In genomic region chr2:105610444-105611327, GRCh38 we compare ENCODE assay signal across 18 cellular contexts.
DNase-seq lines count a peak whose midpoint lies in the region; ATAC-seq and TF ChIP-seq lines count a peak whose summit lies in the region.
"Had no signal": no experiment of that assay in that cellular context is flagged by ENCODE, and none has a peak within 500 bp of the region (broad histone marks: within the 10 kb centered on the region; RNA-seq: fewer than 3 reads in every experiment).

No MANE protein-coding gene starts in this region.

- peaks cover 14% of the 10 kb centered on the region for H3K4me1 ChIP-seq in neuron (ENCODE audit: insufficient read depth, low read length)
- H3K4me1 ChIP-seq: uterus had no signal

- peak overlapping the region; percentile 31 for H3K4me3 ChIP-seq in neuron (ENCODE audit: low read length)
- H3K4me3 ChIP-seq: esophagus squamous epithelium, heart left ventricle, Peyer's patch, uterus had no signal

- no peaks in the 10 kb centered on the region for H3K36me3 ChIP-seq in neuron (ENCODE audit: insufficient read depth, low read length)
- H3K36me3 ChIP-seq: esophagus squamous epithelium, heart left ventricle, Peyer's patch, uterus had no signal

- H3K36me3 Mint-ChIP-seq in type B pancreatic cell: no peaks in the 10 kb centered on the region

- H3K9me3 ChIP-seq in neuron (ENCODE audit: low read length): no peaks in the 10 kb centered on the region
- H3K9me3 ChIP-seq: esophagus squamous epithelium, heart left ventricle, Peyer's patch, uterus had no signal

- no peaks in the 10 kb centered on the region for H3K27me3 Mint-ChIP-seq in type B pancreatic cell
- H3K27me3 Mint-ChIP-seq: stimulated activated naive CD8-positive, alpha-beta T cell treated with anti-CD3 and anti-CD28 coated beads, Interleukin-15, amount 100 ng/mL, for 72 hours had no signal

- H3K27me3 ChIP-seq in neuron (ENCODE audit: insufficient read depth, low read length): no peaks in the 10 kb centered on the region
- H3K27me3 ChIP-seq: esophagus squamous epithelium, heart left ventricle, Peyer's patch, uterus had no signal

- H3K27ac Mint-ChIP-seq in type B pancreatic cell: no peak overlapping the region
- H3K27ac Mint-ChIP-seq: stimulated activated naive CD8-positive, alpha-beta T cell treated with anti-CD3 and anti-CD28 coated beads, Interleukin-15, amount 100 ng/mL, for 72 hours had no signal

- ATAC-seq in HG02884 (IDR thresholded peaks at IDR 0.05; ENCODE audit: unreplicated experiment): no peak
- ATAC-seq: heart left ventricle; stimulated activated naive CD8-positive, alpha-beta T cell treated with anti-CD3 and anti-CD28 coated beads, Interleukin-15, amount 100 ng/mL, for 72 hours had no signal

- no peak overlapping the region for H3K4me3 Mint-ChIP-seq in type B pancreatic cell
- H3K4me3 Mint-ChIP-seq: stimulated activated naive CD8-positive, alpha-beta T cell treated with anti-CD3 and anti-CD28 coated beads, Interleukin-15, amount 100 ng/mL, for 72 hours had no signal

- peaks cover 28% of the 10 kb centered on the region for H3K4me1 Mint-ChIP-seq in type B pancreatic cell (ENCODE audit: unreplicated experiment)

- H2AFZ ChIP-seq in neuron (ENCODE audit: low read depth, low read length): peak overlapping the region; percentile 61

- H3K9me3 Mint-ChIP-seq in type B pancreatic cell: no peaks in the 10 kb centered on the region
- H3K9me3 Mint-ChIP-seq: stimulated activated naive CD8-positive, alpha-beta T cell treated with anti-CD3 and anti-CD28 coated beads, Interleukin-15, amount 100 ng/mL, for 72 hours had no signal

- DNase-seq in DMS53 treated with DMSO at 0.1 percent for 48 hours (lab: John Stamatoyannopoulos, UW; ENCODE audit: unreplicated experiment): peak; percentile 81
- DNase-seq in NCI-H2196 treated with DMSO at 0.1 percent for 48 hours (lab: John Stamatoyannopoulos, UW; ENCODE audit: unreplicated experiment): peak; percentile 47
- peak; percentile 90 to 98 for DNase-seq in cerebellar nuclear complex (lab: John Stamatoyannopoulos, UW)
- no peak for DNase-seq in Ammon's horn (ENCODE audit: low spot score)
- DNase-seq in UCSD-AML1 (lab: John Stamatoyannopoulos, UW; ENCODE audit: unreplicated experiment): no peak
- DNase-seq in type B pancreatic cell (ENCODE audit: extremely low spot score, unreplicated experiment): no peak
- DNase-seq: activated gamma-delta T cell; aorta; dermis blood vessel endothelial cell; esophagus squamous epithelium; heart left ventricle; NCI-H1092 treated with DMSO at 0.1 percent for 48 hours; NCI-H446 treated with DMSO at 0.1 percent for 48 hours; Peyer's patch; stimulated activated naive CD8-positive, alpha-beta T cell treated with anti-CD3 and anti-CD28 coated beads, Interleukin-15, amount 100 ng/mL, for 72 hours; uterus had no signal

- no peak for TF ChIP-seq CTCF in type B pancreatic cell (conservative IDR thresholded peaks at IDR 0.05)

Comparison
In these comparisons a context has a peak if more than half of its experiments do, and no peak if none do; other contexts are left out.
1. DNase-seq: peak in DMS53 treated with DMSO at 0.1 percent for 48 hours (single experiment), NCI-H2196 treated with DMSO at 0.1 percent for 48 hours (single experiment) and cerebellar nuclear complex (2 of 2); none in Ammon's horn (single experiment), UCSD-AML1 (single experiment) and type B pancreatic cell (single experiment).